In the genomic region with DNA sequence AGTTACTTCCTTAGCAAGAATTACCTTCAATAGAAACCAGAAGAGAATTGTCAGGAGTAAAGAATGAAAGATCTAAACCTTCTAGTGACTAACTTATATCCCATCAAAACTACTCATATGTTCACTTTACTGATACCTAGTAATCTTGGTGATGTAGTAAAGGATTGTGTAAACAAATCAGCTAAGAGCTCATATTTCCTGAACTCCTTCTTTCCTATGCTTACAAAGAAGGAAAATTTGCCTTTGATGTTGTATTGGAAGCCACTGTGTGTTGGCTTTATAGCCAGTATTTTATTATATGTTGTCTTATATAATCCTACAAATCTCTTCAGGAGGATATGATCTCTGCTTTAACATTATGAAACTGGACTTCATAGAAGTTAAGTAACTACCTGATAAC, we compare ENCODE assay signal across 21 cellular contexts.
DNase-seq lines count a peak whose midpoint lies in the region; ATAC-seq and TF ChIP-seq lines count a peak whose summit lies in the region.
"Had no signal": no experiment of that assay in that cellular context is flagged by ENCODE, and none has a peak within 500 bp of the region (broad histone marks: within the 10 kb centered on the region; RNA-seq: fewer than 3 reads in every experiment).

No MANE protein-coding gene starts in this region.

- H3K36me3 ChIP-seq in MM.1S (replicated peaks; ENCODE audit: insufficient read depth, low read length) (no peaks in the 10 kb centered on the region), adipocyte (ENCODE audit: control insufficient read depth, insufficient read depth, low read length, severe bottlenecking) (no peaks in the 10 kb centered on the region), right atrium auricular region (no peaks in the 10 kb centered on the region)
- H3K36me3 ChIP-seq: BE2C had no signal

- peak; percentile 5 for DNase-seq in ELR (ENCODE audit: low read depth)
- peak; percentile 6 for DNase-seq in MM.1S
- peak; percentile 7 for DNase-seq in adipocyte (ENCODE audit: low read depth)
- no peak for DNase-seq in left cardiac atrium
- no peak for DNase-seq in COLO668 (lab: John Stamatoyannopoulos, UW; ENCODE audit: unreplicated experiment)
- DNase-seq in right atrium auricular region (ENCODE audit: low spot score) = no peak
- DNase-seq: BE2C; CD4-positive, CD25-positive, alpha-beta regulatory T cell; COR-L47; DMS79; H9; NCI-H1105; NCI-H146; NCI-H2029; NCI-H345; NCI-H524; NCI-H82; Right ventricle myocardium superior had no signal

- H3K27me3 Mint-ChIP-seq in nephron (ENCODE audit: low read depth) = no peaks in the 10 kb centered on the region
- H3K27me3 Mint-ChIP-seq: CD4-positive, CD25-positive, alpha-beta regulatory T cell had no signal

- H3K36me3 Mint-ChIP-seq in nephron (ENCODE audit: low read depth) = peaks cover 7% of the 10 kb centered on the region
- H3K36me3 Mint-ChIP-seq: CD4-positive, CD25-positive, alpha-beta regulatory T cell had no signal

- no peaks in the 10 kb centered on the region for H3K79me2 ChIP-seq in MM.1S (ENCODE audit: low read length)

- intact Hi-C loops in left cardiac atrium (cut with DNase I) = no loop called here

- H3K4me3 ChIP-seq in MM.1S (ENCODE audit: low read length) (no peak overlapping the region), adipocyte (ENCODE audit: low read length) (no peak overlapping the region), right atrium auricular region (no peak overlapping the region)

- no peaks in the 10 kb centered on the region for H3K9me2 ChIP-seq in MM.1S (replicated peaks; ENCODE audit: insufficient read depth, low read length)

- 0 out of 2 replicates have a peak, but pooled peaks cover 3% of the 10 kb centered on the region for H3K4me1 ChIP-seq in MM.1S (ENCODE audit: low read length)
- H3K4me1 ChIP-seq in adipocyte (ENCODE audit: control insufficient read depth, insufficient read depth, low read length) = peaks cover 37% of the 10 kb centered on the region
- H3K4me1 ChIP-seq in right atrium auricular region = no peaks in the 10 kb centered on the region
- H3K4me1 ChIP-seq: BE2C had no signal

- H3K27ac Mint-ChIP-seq in nephron = peak overlapping the region; percentile 52 to 90 (median 78)
- H3K27ac Mint-ChIP-seq: CD4-positive, CD25-positive, alpha-beta regulatory T cell; T-helper 1 cell treated with Interleukin-12 subunit alpha and Interleukin-12 subunit beta and Interleukin-4 antibody, amounts not matched to agents 30 μg/mL and 1 μg/mL, for 36 hours had no signal

- H3K4me1 Mint-ChIP-seq in nephron = peaks cover 19% of the 10 kb centered on the region
- H3K4me1 Mint-ChIP-seq: CD4-positive, CD25-positive, alpha-beta regulatory T cell had no signal

- H4K20me1 ChIP-seq in MM.1S (ENCODE audit: insufficient read depth, low read length) = no peaks in the 10 kb centered on the region

- H3K9me3 ChIP-seq in MM.1S (replicated peaks; ENCODE audit: insufficient read depth, low read length) (no peaks in the 10 kb centered on the region), adipocyte (ENCODE audit: control insufficient read depth, low read length) (no peaks in the 10 kb centered on the region), right atrium auricular region (no peaks in the 10 kb centered on the region)
- H3K9me3 ChIP-seq: BE2C had no signal

- no peak overlapping the region for H3K9ac ChIP-seq in MM.1S (ENCODE audit: low read length)
- H3K9ac ChIP-seq in adipocyte (ENCODE audit: low read length) = no peak overlapping the region

- H3F3A ChIP-seq in MM.1S (ENCODE audit: insufficient read depth, low read length) = no peaks in the 10 kb centered on the region

- peaks cover 14% of the 10 kb centered on the region for H3K9me3 Mint-ChIP-seq in nephron
- H3K9me3 Mint-ChIP-seq: T-helper 1 cell treated with Interleukin-12 subunit alpha and Interleukin-12 subunit beta and Interleukin-4 antibody, amounts not matched to agents 30 μg/mL and 1 μg/mL, for 36 hours had no signal

- no peak overlapping the region for H3K4me3 Mint-ChIP-seq in nephron
- H3K4me3 Mint-ChIP-seq: CD4-positive, CD25-positive, alpha-beta regulatory T cell; H9; T-helper 1 cell treated with Interleukin-12 subunit alpha and Interleukin-12 subunit beta and Interleukin-4 antibody, amounts not matched to agents 30 μg/mL and 1 μg/mL, for 36 hours had no signal

- H3K27ac ChIP-seq in MM.1S (ENCODE audit: low read length) (no peak overlapping the region), right atrium auricular region (no peak overlapping the region)

- no peak for ATAC-seq in left cardiac atrium
- ATAC-seq: HepG2 had no signal

- peak overlapping the region; percentile 29; the same call in 1 of the 2 replicates for H3K4me2 ChIP-seq in MM.1S (ENCODE audit: low read depth, low read length)

- no peak overlapping the region for H2AFZ ChIP-seq in MM.1S (ENCODE audit: low read length)

- no peak for TF ChIP-seq CTCF in MM.1S (IDR thresholded peaks at IDR 0.05; ENCODE audit: low read length)
- TF ChIP-seq CTCF in nephron (IDR thresholded peaks at IDR 0.05; ENCODE audit: unreplicated experiment in 3 of 3) = no peak
- no peak for TF ChIP-seq CTCF in right atrium auricular region (IDR thresholded peaks at IDR 0.05)

- H3K27me3 ChIP-seq in MM.1S (replicated peaks; ENCODE audit: insufficient read depth, low read length) (no peaks in the 10 kb centered on the region), adipocyte (replicated peaks; ENCODE audit: control insufficient read depth, insufficient read depth, low read length) (no peaks in the 10 kb centered on the region), right atrium auricular region (no peaks in the 10 kb centered on the region)
- H3K27me3 ChIP-seq: BE2C had no signal

Comparison
In these comparisons a context has a peak if more than half of its experiments do, and no peak if none do; other contexts are left out.
1. DNase-seq: peak in ELR (single experiment), MM.1S (single experiment) and adipocyte (single experiment); none in left cardiac atrium (single experiment), COLO668 (single experiment) and right atrium auricular region (single experiment).